In genomic region chr3:5002871-5003247, GRCh38 we compare ENCODE assay signal across 1 cellular context.
TF ChIP-seq lines count a peak whose summit lies in the region.

No MANE protein-coding gene starts in this region.

TF ChIP-seq in H1, 55 proteins besides CTCF, POLR2A, EP300 and RAD21 (continued from another document):
- TF ChIP-seq YY1 (IDR thresholded peaks at IDR 0.05; ENCODE audit: low read depth, low read length) (no peak), RNF2 (IDR thresholded peaks at IDR 0.05; ENCODE audit: borderline replicate concordance, low read depth, low read length, missing control alignments, poor library complexity, severe bottlenecking) (no peak), TCF12 (IDR thresholded peaks at IDR 0.05; ENCODE audit: low read depth, low read length) (no peak), USF2 (IDR thresholded peaks at IDR 0.05; ENCODE audit: low read length) (no peak), TAF7 (optimal IDR thresholded peaks at IDR 0.05; ENCODE audit: borderline replicate concordance, low read depth, low read length) (no peak), JUN (IDR thresholded peaks at IDR 0.05; ENCODE audit: low read depth, low read length) (no peak), POLR2AphosphoS5 (IDR thresholded peaks at IDR 0.05; ENCODE audit: low read depth, low read length) (no peak), SUZ12 (IDR thresholded peaks at IDR 0.05; ENCODE audit: low read length) (no peak), POU5F1 (IDR thresholded peaks at IDR 0.05; ENCODE audit: low read depth, low read length) (no peak), CBX5 (IDR thresholded peaks at IDR 0.05; ENCODE audit: low read depth, low read length) (no peak), ZNF274 (IDR thresholded peaks at IDR 0.05; ENCODE audit: borderline replicate concordance, extremely low read depth, low read length) (no peak), E2F6 (IDR thresholded peaks at IDR 0.05) (no peak), MAFK (IDR thresholded peaks at IDR 0.05; ENCODE audit: low read depth, low read length) (no peak), RBBP5 (IDR thresholded peaks at IDR 0.05; ENCODE audit: borderline replicate concordance, low read depth, low read length) (no peak)
